10 cellular contexts compared by ENCODE assay signal in genomic region chr16:84608281-84608680, GRCh38. TPM values are rescaled to one million over a fixed set of nuclear protein-coding genes. Genes with fewer than 3 reads are reported as not detected.
A peak's percentile ranks its signal among the peaks of the same experiment; 100 is the strongest.
DNase-seq lines count a peak whose midpoint lies in the region; ATAC-seq and TF ChIP-seq lines count a peak whose summit lies in the region.
"Had no signal": no experiment of that assay in that cellular context is flagged by ENCODE, and none has a peak within 500 bp of the region (broad histone marks: within the 10 kb centered on the region; RNA-seq: fewer than 3 reads in every experiment).

No MANE protein-coding gene starts in this region.

- H3K36me3 Mint-ChIP-seq in CD8-positive, alpha-beta memory T cell: peaks cover 0 to 53% (median 12%) of the 10 kb centered on the region in 3 donors
- H3K36me3 Mint-ChIP-seq in activated T-helper 2 cell treated with anti-CD3 and anti-CD28 coated beads, Interferon-gamma antibody, Interleukin-2, Interleukin-4, amounts not matched to agents 10 μg/mL and 5 μg/mL and 100 μg/mL, durations not matched to agents 14 hours and 24 hours and 36 hours (ENCODE audit: low read depth): peaks cover 86% of the 10 kb centered on the region
- peaks cover 36% of the 10 kb centered on the region for H3K36me3 Mint-ChIP-seq in nephron (ENCODE audit: low read depth)

- H3K27ac Mint-ChIP-seq in CD8-positive, alpha-beta memory T cell: peak overlapping the region; percentile 86 to 97 (median 94)
- peak overlapping the region; percentile 86 for H3K27ac Mint-ChIP-seq in activated T-helper 2 cell treated with anti-CD3 and anti-CD28 coated beads, Interferon-gamma antibody, Interleukin-2, Interleukin-4, amounts not matched to agents 10 μg/mL and 5 μg/mL and 100 μg/mL, durations not matched to agents 14 hours and 24 hours and 36 hours
- peak overlapping the region in 2 of 3 experiments; percentile 2 to 4 for H3K27ac Mint-ChIP-seq in nephron

- no peaks in the 10 kb centered on the region for H3K27me3 ChIP-seq in CD8-positive, alpha-beta memory T cell (ENCODE audit: insufficient read depth, low read length, poor library complexity, severe bottlenecking)
- H3K27me3 ChIP-seq in HAP-1 (ENCODE audit: low read depth) (no peaks in the 10 kb centered on the region), sigmoid colon (no peaks in the 10 kb centered on the region)

- TF ChIP-seq CTCF in nephron (IDR thresholded peaks at IDR 0.05; ENCODE audit: unreplicated experiment in 3 of 3) (no peak), sigmoid colon (IDR thresholded peaks at IDR 0.05) (no peak)

- H3K36me3 ChIP-seq in CD8-positive, alpha-beta memory T cell (ENCODE audit: insufficient read depth, low read length): no peaks in the 10 kb centered on the region
- H3K36me3 ChIP-seq in HAP-1 (replicated peaks): no peaks in the 10 kb centered on the region
- no peaks in the 10 kb centered on the region for H3K36me3 ChIP-seq in sigmoid colon

- H3K4me3 Mint-ChIP-seq in CD8-positive, alpha-beta memory T cell: peak overlapping the region; percentile 59 to 88 (median 80)
- peak overlapping the region; percentile 70 for H3K4me3 Mint-ChIP-seq in activated T-helper 2 cell treated with anti-CD3 and anti-CD28 coated beads, Interferon-gamma antibody, Interleukin-2, Interleukin-4, amounts not matched to agents 10 μg/mL and 5 μg/mL and 100 μg/mL, durations not matched to agents 14 hours and 24 hours and 36 hours (ENCODE audit: low read depth)
- H3K4me3 Mint-ChIP-seq in nephron: no peak overlapping the region

- peak overlapping the region; percentile 36 for H3K27ac ChIP-seq in CD8-positive, alpha-beta memory T cell (ENCODE audit: low read depth, low read length)
- H3K27ac ChIP-seq in sigmoid colon: peak overlapping the region in 1 of 4 donors; percentile 28

- peak overlapping the region; percentile 49 for H3K4me3 ChIP-seq in CD8-positive, alpha-beta memory T cell (ENCODE audit: low read length)
- H3K4me3 ChIP-seq in HAP-1: no peak overlapping the region
- no peak overlapping the region for H3K4me3 ChIP-seq in sigmoid colon

- TF ChIP-seq POLR2A in sigmoid colon (IDR thresholded peaks at IDR 0.05): no peak

- 71 to 79% methylated on average over 6 of the region's 6 CpGs for WGBS in sigmoid colon, 2 donors

- peak; percentile 17 for ATAC-seq in HG03565 (IDR thresholded peaks at IDR 0.05; ENCODE audit: unreplicated experiment)
- ATAC-seq in HG02763 (IDR thresholded peaks at IDR 0.05; ENCODE audit: unreplicated experiment): no peak

- CTCF ChIA-PET in CD8-positive, alpha-beta memory T cell (lab: Charles Lee): interaction anchor here (0.7 to 4.4 kb wide), 10 partner anchors 8 to 101 kb away, joined by 3 to 42 read pairs (median 4); no protein-coding TSS in a partner anchor

- TF ChIP-seq EP300 in sigmoid colon (IDR thresholded peaks at IDR 0.05): no peak

- POLR2A ChIA-PET in CD8-positive, alpha-beta memory T cell (lab: Charles Lee): interaction anchor here (1.0 to 4.1 kb wide), 9 partner anchors 8 to 89 kb away, joined by 3 to 77 read pairs (median 4); partner anchors contain the start of gene COTL1

- peak in 3 of 5 donors; percentile 52 to 77 (median 64) for DNase-seq in CD8-positive, alpha-beta memory T cell
- peak; percentile 63 for DNase-seq in activated T-helper 2 cell treated with anti-CD3 and anti-CD28 coated beads, Interferon-gamma antibody, Interleukin-2, Interleukin-4, amounts not matched to agents 10 μg/mL and 5 μg/mL and 100 μg/mL, durations not matched to agents 14 hours and 24 hours and 36 hours (ENCODE audit: low spot score)
- DNase-seq in SK-N-DZ (ENCODE audit: low spot score) (no peak), HAP-1 (ENCODE audit: low spot score in 2 of 2) (no peak), sigmoid colon (no peak)
- DNase-seq: NCI-H510A treated with DMSO at 0.1 percent for 48 hours, retina had no signal

- H3K4me1 ChIP-seq in CD8-positive, alpha-beta memory T cell (ENCODE audit: insufficient read depth, low read length): peaks cover 94% of the 10 kb centered on the region
- H3K4me1 ChIP-seq in HAP-1 (no peaks in the 10 kb centered on the region), sigmoid colon (peaks cover 0 to 58% (median 32%) of the 10 kb centered on the region in 4 donors)

- intact Hi-C loops in activated T-helper 2 cell treated with anti-CD3 and anti-CD28 coated beads, Interferon-gamma antibody, Interleukin-2, Interleukin-4, amounts not matched to agents 10 μg/mL and 5 μg/mL and 100 μg/mL, durations not matched to agents 14 hours and 24 hours and 36 hours (cut with micrococcal nuclease): loop anchor here (1.0 to 2.0 kb wide), 3 partner anchors 8 to 13 kb away; no protein-coding TSS in a partner anchor
- intact Hi-C loops in sigmoid colon (cut with DNase I): no loop called here

- peaks cover 0 to 4% of the 10 kb centered on the region in 2 donors for H3K27me3 Mint-ChIP-seq in CD8-positive, alpha-beta memory T cell
- H3K27me3 Mint-ChIP-seq in activated T-helper 2 cell treated with anti-CD3 and anti-CD28 coated beads, Interferon-gamma antibody, Interleukin-2, Interleukin-4, amounts not matched to agents 10 μg/mL and 5 μg/mL and 100 μg/mL, durations not matched to agents 14 hours and 24 hours and 36 hours (ENCODE audit: low read depth): no peaks in the 10 kb centered on the region
- H3K27me3 Mint-ChIP-seq in nephron (ENCODE audit: low read depth): peaks cover under 1% of the 10 kb centered on the region

- peaks cover 85 to 94% (median 94%) of the 10 kb centered on the region in 3 donors for H3K4me1 Mint-ChIP-seq in CD8-positive, alpha-beta memory T cell
- H3K4me1 Mint-ChIP-seq in activated T-helper 2 cell treated with anti-CD3 and anti-CD28 coated beads, Interferon-gamma antibody, Interleukin-2, Interleukin-4, amounts not matched to agents 10 μg/mL and 5 μg/mL and 100 μg/mL, durations not matched to agents 14 hours and 24 hours and 36 hours (ENCODE audit: low read depth): peaks cover 86% of the 10 kb centered on the region
- H3K4me1 Mint-ChIP-seq in nephron: peaks cover 36% of the 10 kb centered on the region

- H3K9me3 ChIP-seq in CD8-positive, alpha-beta memory T cell (ENCODE audit: low read length): no peaks in the 10 kb centered on the region
- H3K9me3 ChIP-seq in HAP-1: peaks cover 4% of the 10 kb centered on the region; the same call in 1 of the 2 replicates
- H3K9me3 ChIP-seq in sigmoid colon: no peaks in the 10 kb centered on the region

- in situ Hi-C loops in HAP-1 (cut with MboI; ENCODE audit: low sequenced_read_pairs): no loop called here

- no peaks in the 10 kb centered on the region for H3K9me3 Mint-ChIP-seq in CD8-positive, alpha-beta memory T cell
- H3K9me3 Mint-ChIP-seq in activated T-helper 2 cell treated with anti-CD3 and anti-CD28 coated beads, Interferon-gamma antibody, Interleukin-2, Interleukin-4, amounts not matched to agents 10 μg/mL and 5 μg/mL and 100 μg/mL, durations not matched to agents 14 hours and 24 hours and 36 hours: peaks cover 11% of the 10 kb centered on the region
- H3K9me3 Mint-ChIP-seq in nephron: no peaks in the 10 kb centered on the region

RNA-seq across cellular contexts. Expression of gene COTL1, which starts 9.6 kb away (rescaled TPM):
- total RNA-seq in CD8-positive, alpha-beta memory T cell: 100 to 1,000 TPM; 373 to 388 TPM
- polyA plus RNA-seq in CD8-positive, alpha-beta memory T cell: 653 TPM
- 478 and 483 TPM in 2 replicates for total RNA-seq in activated T-helper 2 cell treated with anti-CD3 and anti-CD28 coated beads, Interferon-gamma antibody, Interleukin-2, Interleukin-4, amounts not matched to agents 10 μg/mL and 5 μg/mL and 100 μg/mL, durations not matched to agents 14 hours and 24 hours and 36 hours
- polyA plus RNA-seq in SK-N-DZ (2014; cell fraction: cytosol; rRNA removed): 5.3 and 6.3 TPM in 2 replicates
- polyA plus RNA-seq in SK-N-DZ (2014; cell fraction: nucleus; rRNA removed): 1.8 and 2.8 TPM in 2 replicates
- 10 to 100 TPM; 34.6 to 48.6 (median 37.8) TPM for total RNA-seq in sigmoid colon
- 100 to 1,000 TPM in 1 of 3 donors, 10 to 100 TPM in 2; 60.1 to 160 (median 96.6) TPM for polyA plus RNA-seq in sigmoid colon

RNA-seq across cellular contexts. Expression of gene KLHL36, which starts 40.0 kb away (rescaled TPM):
- 10 to 100 TPM; 39.7 to 41.2 TPM for total RNA-seq in CD8-positive, alpha-beta memory T cell
- 34.0 TPM for polyA plus RNA-seq in CD8-positive, alpha-beta memory T cell
- 57.7 and 59.6 TPM in 2 replicates for total RNA-seq in activated T-helper 2 cell treated with anti-CD3 and anti-CD28 coated beads, Interferon-gamma antibody, Interleukin-2, Interleukin-4, amounts not matched to agents 10 μg/mL and 5 μg/mL and 100 μg/mL, durations not matched to agents 14 hours and 24 hours and 36 hours
- polyA plus RNA-seq in SK-N-DZ (2014; cell fraction: cytosol; rRNA removed): 2.6 and 4.0 TPM in 2 replicates
- 4.2 and 7.4 TPM in 2 replicates for polyA plus RNA-seq in SK-N-DZ (2014; cell fraction: nucleus; rRNA removed)
- 10 to 100 TPM; 40.0 to 45.9 (median 43.3) TPM for total RNA-seq in sigmoid colon
- polyA plus RNA-seq in sigmoid colon: 10 to 100 TPM; 14.4 to 30.6 (median 15.0) TPM

Comparison
In these comparisons a context has a peak if more than half of its experiments do, and no peak if none do; other contexts are left out.
1. DNase-seq: peak in CD8-positive, alpha-beta memory T cell (3 of 5) and activated T-helper 2 cell treated with anti-CD3 and anti-CD28 coated beads, Interferon-gamma antibody, Interleukin-2, Interleukin-4, amounts not matched to agents 10 μg/mL and 5 μg/mL and 100 μg/mL, durations not matched to agents 14 hours and 24 hours and 36 hours (single experiment); none in SK-N-DZ (single experiment), HAP-1 (0 of 2) and sigmoid colon (single experiment).
2. H3K27ac Mint-ChIP-seq: peak in every context shown above with its lines; median percentile 94 in CD8-positive, alpha-beta memory T cell; 86 in activated T-helper 2 cell treated with anti-CD3 and anti-CD28 coated beads, Interferon-gamma antibody, Interleukin-2, Interleukin-4, amounts not matched to agents 10 μg/mL and 5 μg/mL and 100 μg/mL, durations not matched to agents 14 hours and 24 hours and 36 hours; 3 in nephron.
3. H3K4me3 Mint-ChIP-seq: peak in CD8-positive, alpha-beta memory T cell (7 of 7) and activated T-helper 2 cell treated with anti-CD3 and anti-CD28 coated beads, Interferon-gamma antibody, Interleukin-2, Interleukin-4, amounts not matched to agents 10 μg/mL and 5 μg/mL and 100 μg/mL, durations not matched to agents 14 hours and 24 hours and 36 hours (single experiment); none in nephron (0 of 3).